In genomic region chr12:51868821-51869489, GRCh38 we compare ENCODE assay signal across 8 cellular contexts. TPM values are rescaled to one million over a fixed set of nuclear protein-coding genes. Genes with fewer than 3 reads are reported as not detected.
DNase-seq lines count a peak whose midpoint lies in the region; ATAC-seq, FAIRE-seq and TF ChIP-seq lines count a peak whose summit lies in the region.

No MANE protein-coding gene starts in this region.

- H3K9me3 Mint-ChIP-seq in GM23338: no peaks in the 10 kb centered on the region
- H3K9me3 Mint-ChIP-seq in activated B cell treated with CpG ODN at 0.5 μM for 24 hours: no peaks in the 10 kb centered on the region

- peaks cover 63% of the 10 kb centered on the region for H3K4me1 Mint-ChIP-seq in GM23338
- H3K4me1 Mint-ChIP-seq in activated B cell treated with CpG ODN at 0.5 μM for 24 hours: peaks cover 14% of the 10 kb centered on the region

- H3K4me3 Mint-ChIP-seq in GM23338 (peak overlapping the region; percentile 75), activated B cell treated with CpG ODN at 0.5 μM for 24 hours (peak overlapping the region; percentile 55)

- H3K4me1 ChIP-seq in GM23338 (ENCODE audit: insufficient read depth) (peaks cover 57% of the 10 kb centered on the region), iPS-18a (ENCODE audit: control insufficient read depth, low read depth, low read length) (peaks cover 38% of the 10 kb centered on the region), small intestine (ENCODE audit: control insufficient read depth in 2 of 2, insufficient read depth in 1 of 2, low read depth in 1 of 2, low read length in 1 of 2) (peaks cover 2 to 3% of the 10 kb centered on the region in 2 donors)

- ATAC-seq in GM23338 (peak; percentile 16), activated B cell treated with CpG ODN at 0.5 μM for 24 hours (ENCODE audit: low read depth) (peak; percentile 8), GM18858 (IDR thresholded peaks at IDR 0.05; ENCODE audit: unreplicated experiment) (no peak)

- peak overlapping the region; percentile 24 for H3K9ac ChIP-seq in iPS-18a (ENCODE audit: low read length)

- peak overlapping the region; percentile 96 for H2AFZ ChIP-seq in GM23338

- no peak overlapping the region for H3K27ac Mint-ChIP-seq in GM23338
- H3K27ac Mint-ChIP-seq in activated B cell treated with CpG ODN at 0.5 μM for 24 hours: no peak overlapping the region

- peaks cover 29% of the 10 kb centered on the region; the same call in 1 of the 2 replicates for H3F3A ChIP-seq in GM23338 (replicated peaks; ENCODE audit: low read depth)

- H4K20me1 ChIP-seq in GM23338 (replicated peaks; ENCODE audit: insufficient read depth): no peaks in the 10 kb centered on the region

- H3K9me2 ChIP-seq in GM23338 (ENCODE audit: insufficient read depth): no peaks in the 10 kb centered on the region

- H3K36me3 Mint-ChIP-seq in GM23338 (ENCODE audit: low read depth) (no peaks in the 10 kb centered on the region), activated B cell treated with CpG ODN at 0.5 μM for 24 hours (ENCODE audit: low read depth) (no peaks in the 10 kb centered on the region)

- FAIRE-seq in small intestine (lab: Jason Lieb, UNC) (no peak), urothelium cell line (lab: Jason Lieb, UNC) (no peak)

- H3K9me3 ChIP-seq in iPS-18a (ENCODE audit: control insufficient read depth, low read depth, low read length): no peaks in the 10 kb centered on the region
- no peaks in the 10 kb centered on the region for H3K9me3 ChIP-seq in small intestine (ENCODE audit: control insufficient read depth, low read depth)

- POLR2A ChIA-PET in activated B cell treated with CpG ODN at 0.5 μM for 24 hours (lab: Charles Lee): no interaction called here

- H3K27me3 Mint-ChIP-seq in GM23338 (ENCODE audit: insufficient read depth, low read depth, poor library complexity) (peaks cover 40% of the 10 kb centered on the region), activated B cell treated with CpG ODN at 0.5 μM for 24 hours (peaks cover 53% of the 10 kb centered on the region)

- H3K27ac ChIP-seq in GM23338 (ENCODE audit: low read depth) (no peak overlapping the region), iPS-18a (ENCODE audit: low read length) (no peak overlapping the region), small intestine (ENCODE audit: low read depth in 1 of 2, low read length in 1 of 2) (no peak overlapping the region)

- H3K4me3 ChIP-seq in GM23338 (peak overlapping the region; percentile 92), iPS-18a (ENCODE audit: low read length) (peak overlapping the region; percentile 73), small intestine (ENCODE audit: low read depth in 1 of 2, low read length in 2 of 2) (no peak overlapping the region)

- peak overlapping the region; percentile 96 for H3K4me2 ChIP-seq in GM23338

- 4 to 9% (median 5%) methylated on average over 51 to 67 of the region's 67 CpGs for WGBS in small intestine, 3 donors

- DNase-seq in GM23338 (ENCODE audit: low spot score): peak; percentile 65
- no peak for DNase-seq in activated B cell treated with CpG ODN at 0.5 μM for 24 hours
- DNase-seq in small intestine: peak; percentile 27
- no peak for DNase-seq in GM19238 (ENCODE audit: insufficient read length, low spot score)
- no peak for DNase-seq in urothelium cell line (ENCODE audit: low spot score)
- no peak for DNase-seq in cortex of kidney (lab: John Stamatoyannopoulos, UW)

- CTCF ChIA-PET in activated B cell treated with CpG ODN at 0.5 μM for 24 hours (lab: Charles Lee): no interaction called here

- peaks cover 49% of the 10 kb centered on the region for H3K27me3 ChIP-seq in GM23338 (ENCODE audit: insufficient read depth)
- peaks cover 52% of the 10 kb centered on the region for H3K27me3 ChIP-seq in iPS-18a (ENCODE audit: control insufficient read depth, insufficient read depth, low read length)
- H3K27me3 ChIP-seq in small intestine (ENCODE audit: control insufficient read depth in 2 of 2, insufficient read depth in 2 of 2, low read length in 2 of 2): peaks cover 0 to 17% of the 10 kb centered on the region in 2 donors

- intact Hi-C loops in activated B cell treated with CpG ODN at 0.5 μM for 24 hours (cut with micrococcal nuclease): no loop called here

- H3K79me2 ChIP-seq in GM23338 (replicated peaks; ENCODE audit: insufficient read depth): no peaks in the 10 kb centered on the region

- no peaks in the 10 kb centered on the region for H3K36me3 ChIP-seq in GM23338 (ENCODE audit: insufficient read depth)
- no peaks in the 10 kb centered on the region for H3K36me3 ChIP-seq in iPS-18a (ENCODE audit: control insufficient read depth, low read depth, low read length)
- H3K36me3 ChIP-seq in small intestine (ENCODE audit: control insufficient read depth in 2 of 2, insufficient read depth in 2 of 2, low read length in 2 of 2): no peaks in the 10 kb centered on the region

- TF ChIP-seq CTCF in GM23338 (conservative IDR thresholded peaks at IDR 0.05; ENCODE audit: low read depth in 2 of 2) (no peak), activated B cell treated with CpG ODN at 0.5 μM for 24 hours (IDR thresholded peaks at IDR 0.05) (no peak)

TF ChIP-seq in GM23338, 12 proteins besides CTCF, POLR2A, EP300 and RAD21 (continues in another document):
- TF ChIP-seq POLR2AphosphoS5 (IDR thresholded peaks at IDR 0.05; ENCODE audit: low read depth) (peak; percentile 31; the same call in 1 of the 2 replicates), ETS1 (IDR thresholded peaks at IDR 0.05) (no peak), EZH2 (IDR thresholded peaks at IDR 0.05; ENCODE audit: low read depth, unreplicated experiment) (peak; percentile 8)

RNA-seq across cellular contexts. Expression of gene ANKRD33, which starts 18.9 kb away (rescaled TPM):
- 0.27 and 1.7 TPM in 2 replicates for total RNA-seq in GM23338 (2014; rRNA removed; shearing (Covaris generic))
- polyA plus RNA-seq in GM23338 (2016; fragmentation: Nextera tagmentation; extraction: Ambion mirVana): 0.27 and 0.42 TPM in 2 replicates
- total RNA-seq in activated B cell treated with CpG ODN at 0.5 μM for 24 hours: not detected in 2 replicates
- not detected for polyA plus RNA-seq in small intestine

RNA-seq across cellular contexts. Expression of gene FIGNL2, which starts 20.4 kb away (rescaled TPM):
- total RNA-seq in GM23338 (2014; rRNA removed; shearing (Covaris generic)): 4.1 and 5.2 TPM in 2 replicates
- polyA plus RNA-seq in GM23338 (2016; fragmentation: Nextera tagmentation; extraction: Ambion mirVana) (1.1 and 1.4 TPM in 2 replicates), small intestine (under 1 TPM in 1 of 3 donors, not detected in 2; 0.39 TPM)
- total RNA-seq in activated B cell treated with CpG ODN at 0.5 μM for 24 hours: 0.39 and 0.69 TPM in 2 replicates

RNA-seq across cellular contexts. Expression of gene ACVRL1, which starts 38.3 kb away (rescaled TPM):
- total RNA-seq in GM23338 (2014; rRNA removed; shearing (Covaris generic)): 0.28 and 0.62 TPM in 2 replicates
- polyA plus RNA-seq in GM23338 (2016; fragmentation: Nextera tagmentation; extraction: Ambion mirVana): 0.23 TPM in 1 of 2 replicates, not detected in the other
- not detected in 2 replicates for total RNA-seq in activated B cell treated with CpG ODN at 0.5 μM for 24 hours
- 10 to 100 TPM in 1 of 3 donors, 1 to 10 TPM in 1, under 1 TPM in 1; 0.89 to 44.2 (median 4.6) TPM for polyA plus RNA-seq in small intestine

Comparison
In these comparisons a context has a peak if more than half of its experiments do, and no peak if none do; other contexts are left out.
1. DNase-seq: peak in GM23338 (single experiment) and small intestine (single experiment); none in activated B cell treated with CpG ODN at 0.5 μM for 24 hours (single experiment), GM19238 (single experiment), urothelium cell line (single experiment) and cortex of kidney (single experiment).
2. H3K4me3 ChIP-seq: peak in GM23338 (single experiment) and iPS-18a (single experiment); none in small intestine (0 of 2).